In genomic region chr16:85086347-85087291, GRCh38 we compare ENCODE assay signal across 9 cellular contexts. TPM values are rescaled to one million over a fixed set of nuclear protein-coding genes. Genes with fewer than 3 reads are reported as not detected.
DNase-seq lines count a peak whose midpoint lies in the region; ATAC-seq, FAIRE-seq and TF ChIP-seq lines count a peak whose summit lies in the region.
"Had no signal": no experiment of that assay in that cellular context is flagged by ENCODE, and none has a peak within 500 bp of the region (broad histone marks: within the 10 kb centered on the region; RNA-seq: fewer than 3 reads in every experiment).

No MANE protein-coding gene starts in this region.

- DNase-seq in activated gamma-delta T cell treated with Interleukin-2 at 50 U/mL for 16 hours (peak; percentile 74), activated gamma-delta T cell (lab: John Stamatoyannopoulos, UW) (no peak), T-helper 17 cell (peak; percentile 38 to 56 (median 48)), astrocyte (ENCODE audit: low read depth) (peak; percentile 20), iPS DF 4.7 (ENCODE audit: extremely low read depth, low spot score) (peak; percentile 46), NCI-H526 treated with DMSO at 0.1 percent for 48 hours (lab: John Stamatoyannopoulos, UW) (no peak)
- DNase-seq in stimulated activated CD4-positive, alpha-beta T cell treated with anti-CD3 and anti-CD28 coated beads, Interleukin-12 subunit alpha, Interleukin-12 subunit beta, amount 100 ng/mL, for 48 hours (ENCODE audit: low read depth in 2 of 3, low spot score in 1 of 3) = peak; percentile 64 to 70 (median 65)

- H4K20me1 ChIP-seq in astrocyte (ENCODE audit: insufficient read depth, low read length) = peaks cover 10% of the 10 kb centered on the region

- no peak for FAIRE-seq in astrocyte (lab: Jason Lieb, UNC)

- peak; percentile 90 for ATAC-seq in T-helper 17 cell

- H3K4me3 ChIP-seq in astrocyte (ENCODE audit: insufficient read depth, low read depth, low read length) = no peak overlapping the region

- H3K9me3 ChIP-seq in T-helper 17 cell (ENCODE audit: control insufficient read depth, low read length, poor library complexity, severe bottlenecking) (no peaks in the 10 kb centered on the region), astrocyte (ENCODE audit: insufficient read depth, low read depth, low read length) (no peaks in the 10 kb centered on the region)

- peaks cover 6% of the 10 kb centered on the region for H3K4me1 ChIP-seq in astrocyte (ENCODE audit: insufficient read depth, low read length)

- peaks cover 2% of the 10 kb centered on the region for H3K9me3 Mint-ChIP-seq in astrocyte (ENCODE audit: unreplicated experiment)

- no peaks in the 10 kb centered on the region for H3K27me3 ChIP-seq in astrocyte (ENCODE audit: insufficient read depth, low read length)

- no peak overlapping the region for H2AFZ ChIP-seq in astrocyte (ENCODE audit: low read depth, low read length)

- H3K4me3 Mint-ChIP-seq in T-helper 17 cell (no peak overlapping the region), astrocyte (ENCODE audit: unreplicated experiment) (no peak overlapping the region)

- H3K27ac Mint-ChIP-seq in T-helper 17 cell (peak overlapping the region; percentile 34), astrocyte (ENCODE audit: unreplicated experiment) (no peak overlapping the region)

- no peaks in the 10 kb centered on the region for H3K36me3 Mint-ChIP-seq in T-helper 17 cell (ENCODE audit: low read depth)
- peaks cover 5% of the 10 kb centered on the region for H3K36me3 Mint-ChIP-seq in astrocyte (ENCODE audit: low read depth, unreplicated experiment)

- no peaks in the 10 kb centered on the region for H3K36me3 ChIP-seq in astrocyte (ENCODE audit: insufficient read depth, low read length)

- H3K4me2 ChIP-seq in astrocyte (ENCODE audit: low read length) = no peak overlapping the region

- TF ChIP-seq CTCF in LNCAP (IDR thresholded peaks at IDR 0.05) (peak; percentile 79), astrocyte (IDR thresholded peaks at IDR 0.05; ENCODE audit: insufficient read depth, low read depth, low read length) (peak; percentile 66)

- H3K79me2 ChIP-seq in astrocyte (ENCODE audit: insufficient read depth, low read length) = no peaks in the 10 kb centered on the region

- H3K27me3 Mint-ChIP-seq in T-helper 17 cell = no peaks in the 10 kb centered on the region
- H3K27me3 Mint-ChIP-seq in astrocyte (ENCODE audit: low read depth, unreplicated experiment) = peaks cover 29% of the 10 kb centered on the region

- H3K4me1 Mint-ChIP-seq in T-helper 17 cell (no peaks in the 10 kb centered on the region), astrocyte (ENCODE audit: low read depth, unreplicated experiment) (peaks cover 16% of the 10 kb centered on the region)

- H3K9ac ChIP-seq in astrocyte (ENCODE audit: low read length) = no peak overlapping the region

- no peak overlapping the region for H3K27ac ChIP-seq in astrocyte (ENCODE audit: low read depth, low read length)

RNA-seq across cellular contexts. Expression of gene CIBAR2, which starts 25.7 kb away (rescaled TPM):
- total RNA-seq in T-helper 17 cell = not detected
- total RNA-seq in astrocyte = not detected in 2 replicates
- total RNA-seq: skeletal muscle tissue had no signal

RNA-seq across cellular contexts. Expression of gene KIAA0513, which starts 59.0 kb away (rescaled TPM):
- total RNA-seq in T-helper 17 cell (10 to 100 TPM in 1 of 2 donors, 1 to 10 TPM in 1; 8.1 to 35.0 TPM), astrocyte (6.2 and 7.5 TPM in 2 replicates)

Comparison
In these comparisons a context has a peak if more than half of its experiments do, and no peak if none do; other contexts are left out.
1. DNase-seq: peak in activated gamma-delta T cell treated with Interleukin-2 at 50 U/mL for 16 hours (single experiment), T-helper 17 cell (3 of 3), astrocyte (single experiment), iPS DF 4.7 (single experiment) and stimulated activated CD4-positive, alpha-beta T cell treated with anti-CD3 and anti-CD28 coated beads, Interleukin-12 subunit alpha, Interleukin-12 subunit beta, amount 100 ng/mL, for 48 hours (3 of 3); none in activated gamma-delta T cell (single experiment) and NCI-H526 treated with DMSO at 0.1 percent for 48 hours (single experiment).